1 cellular context compared by ENCODE assay signal in the genomic region with DNA sequence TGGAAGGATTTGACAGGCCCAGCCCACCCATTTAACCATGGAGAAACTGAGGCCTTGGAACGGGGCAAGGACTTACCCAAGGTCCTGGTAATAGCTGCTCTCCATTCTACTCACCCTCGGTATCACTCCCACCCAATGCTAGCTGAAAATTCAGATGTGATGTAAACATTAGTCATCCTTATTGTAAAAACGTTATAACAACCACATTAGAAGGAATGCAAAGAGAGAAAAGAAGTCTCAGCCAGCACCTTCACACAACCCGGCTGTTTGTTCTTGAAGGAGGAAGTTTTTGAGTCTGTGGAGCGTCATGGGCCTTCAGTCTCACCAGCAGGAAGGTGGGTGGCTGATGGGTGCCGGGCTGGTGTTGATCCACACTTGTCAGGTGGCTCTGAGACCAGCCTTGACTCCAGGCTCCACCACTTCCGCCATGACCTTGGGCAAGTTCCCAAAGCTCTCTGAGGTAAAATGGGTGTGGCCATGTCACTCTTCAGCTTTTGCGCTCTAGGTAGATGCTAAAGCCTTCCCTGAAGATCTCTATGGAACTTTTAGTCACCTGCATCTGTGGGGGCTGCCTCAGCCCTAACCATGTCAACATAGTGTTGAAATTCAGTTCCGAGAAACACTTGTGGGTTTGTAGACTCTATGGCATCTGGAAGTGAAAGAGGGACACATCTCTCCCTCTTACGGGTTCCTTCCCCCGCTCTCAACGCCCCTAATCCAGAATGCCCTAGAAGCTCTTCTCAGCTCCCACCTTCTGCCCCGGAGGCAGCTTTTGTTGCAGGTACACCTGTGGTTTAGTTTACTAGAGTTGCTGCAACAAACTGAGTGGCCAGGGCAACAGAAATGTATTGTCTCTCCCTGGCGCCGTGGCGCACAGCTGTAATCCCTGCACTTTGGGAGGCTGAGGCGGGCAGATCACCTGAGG.
TF ChIP-seq lines count a peak whose summit lies in the region.

No MANE protein-coding gene starts in this region.

TF ChIP-seq in SK-N-SH, 30 proteins besides CTCF, POLR2A, EP300 and RAD21 (continued from another document):
- TF ChIP-seq, protein P1, sequence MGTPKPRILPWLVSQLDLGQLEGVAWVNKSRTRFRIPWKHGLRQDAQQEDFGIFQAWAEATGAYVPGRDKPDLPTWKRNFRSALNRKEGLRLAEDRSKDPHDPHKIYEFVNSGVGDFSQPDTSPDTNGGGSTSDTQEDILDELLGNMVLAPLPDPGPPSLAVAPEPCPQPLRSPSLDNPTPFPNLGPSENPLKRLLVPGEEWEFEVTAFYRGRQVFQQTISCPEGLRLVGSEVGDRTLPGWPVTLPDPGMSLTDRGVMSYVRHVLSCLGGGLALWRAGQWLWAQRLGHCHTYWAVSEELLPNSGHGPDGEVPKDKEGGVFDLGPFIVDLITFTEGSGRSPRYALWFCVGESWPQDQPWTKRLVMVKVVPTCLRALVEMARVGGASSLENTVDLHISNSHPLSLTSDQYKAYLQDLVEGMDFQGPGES (IDR thresholded peaks at IDR 0.05; ENCODE audit: low read depth, low read length), result no peak
- TF ChIP-seq, protein P2, sequence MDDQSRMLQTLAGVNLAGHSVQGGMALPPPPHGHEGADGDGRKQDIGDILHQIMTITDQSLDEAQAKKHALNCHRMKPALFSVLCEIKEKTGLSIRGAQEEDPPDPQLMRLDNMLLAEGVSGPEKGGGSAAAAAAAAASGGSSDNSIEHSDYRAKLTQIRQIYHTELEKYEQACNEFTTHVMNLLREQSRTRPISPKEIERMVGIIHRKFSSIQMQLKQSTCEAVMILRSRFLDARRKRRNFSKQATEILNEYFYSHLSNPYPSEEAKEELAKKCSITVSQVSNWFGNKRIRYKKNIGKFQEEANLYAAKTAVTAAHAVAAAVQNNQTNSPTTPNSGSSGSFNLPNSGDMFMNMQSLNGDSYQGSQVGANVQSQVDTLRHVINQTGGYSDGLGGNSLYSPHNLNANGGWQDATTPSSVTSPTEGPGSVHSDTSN (IDR thresholded peaks at IDR 0.05), result no peak
- TF ChIP-seq RFX5 (IDR thresholded peaks at IDR 0.05; ENCODE audit: low read length) (no peak), JUND (IDR thresholded peaks at IDR 0.05) (no peak), RCOR1 (IDR thresholded peaks at IDR 0.05; ENCODE audit: low read length) (no peak), YY1 (IDR thresholded peaks at IDR 0.05; ENCODE audit: low read depth) (no peak), NRF1 (IDR thresholded peaks at IDR 0.05; ENCODE audit: low read depth, low read length) (no peak), RXRA (IDR thresholded peaks at IDR 0.05; ENCODE audit: borderline replicate concordance, low read depth) (no peak), FOXJ3 (CRISPR knock-in tag; IDR thresholded peaks at IDR 0.05) (no peak), GATA2 (CRISPR knock-in tag; IDR thresholded peaks at IDR 0.05) (no peak), ELF1 (IDR thresholded peaks at IDR 0.05) (no peak)
